ENCODE assay signal across 22 cellular contexts in genomic region chr13:107441279-107441678, GRCh38.
DNase-seq lines count a peak whose midpoint lies in the region; ATAC-seq and TF ChIP-seq lines count a peak whose summit lies in the region.
"Had no signal": no experiment of that assay in that cellular context is flagged by ENCODE, and none has a peak within 500 bp of the region (broad histone marks: within the 10 kb centered on the region; RNA-seq: fewer than 3 reads in every experiment).

No MANE protein-coding gene starts in this region.

- H3K4me2 ChIP-seq in OCI-LY7 (ENCODE audit: low read length) = no peak overlapping the region

- no peaks in the 10 kb centered on the region for H3K4me1 ChIP-seq in OCI-LY7 (ENCODE audit: insufficient read depth, low read length, poor library complexity, severe bottlenecking)
- no peaks in the 10 kb centered on the region for H3K4me1 ChIP-seq in ovary (ENCODE audit: insufficient read depth)
- H3K4me1 ChIP-seq: body of pancreas, esophagus squamous epithelium, left lung, upper lobe of left lung had no signal

- H3K9me2 ChIP-seq in OCI-LY7 (ENCODE audit: insufficient read depth, low read length) = no peaks in the 10 kb centered on the region

- no peaks in the 10 kb centered on the region for H3K27me3 ChIP-seq in ovary
- H3K27me3 ChIP-seq: body of pancreas, dorsolateral prefrontal cortex, esophagus squamous epithelium, left lung, upper lobe of left lung had no signal

- H3K27me3 Mint-ChIP-seq in natural killer cell (ENCODE audit: low read depth in 2 of 2) = no peaks in the 10 kb centered on the region
- H3K27me3 Mint-ChIP-seq: activated CD4-positive, alpha-beta T cell treated with anti-CD3 and anti-CD28 coated beads for 36 hours; CD4-positive, alpha-beta memory T cell had no signal

- WGBS in ovary, 3 donors = 76 to 83% (median 80%) methylated on average over 3 of the region's 3 CpGs

- TF ChIP-seq POLR2A in ovary (IDR thresholded peaks at IDR 0.05) = no peak

- no peak overlapping the region for H3K4me3 Mint-ChIP-seq in natural killer cell
- H3K4me3 Mint-ChIP-seq: activated CD4-positive, alpha-beta T cell treated with anti-CD3 and anti-CD28 coated beads for 36 hours; CD4-positive, alpha-beta memory T cell; stimulated activated effector memory CD8-positive, alpha-beta T cell treated with anti-CD3 and anti-CD28 coated beads, Interleukin-12 subunit alpha, Interleukin-12 subunit beta, amount 100 ng/mL, for 72 hours had no signal

- H3K36me3 Mint-ChIP-seq in natural killer cell = no peaks in the 10 kb centered on the region
- H3K36me3 Mint-ChIP-seq: CD4-positive, alpha-beta memory T cell; stimulated activated effector memory CD8-positive, alpha-beta T cell treated with anti-CD3 and anti-CD28 coated beads, Interleukin-12 subunit alpha, Interleukin-12 subunit beta, amount 100 ng/mL, for 72 hours had no signal

- no peaks in the 10 kb centered on the region for H3K9me3 ChIP-seq in OCI-LY7 (ENCODE audit: low read length)
- H3K9me3 ChIP-seq in ovary = no peaks in the 10 kb centered on the region
- H3K9me3 ChIP-seq: body of pancreas, esophagus squamous epithelium, left lung, upper lobe of left lung had no signal

- H3K4me3 ChIP-seq in astrocyte of the cerebellum (ENCODE audit: low read depth, low read length) (no peak overlapping the region), OCI-LY7 (ENCODE audit: low read depth, low read length, poor library complexity, severe bottlenecking) (no peak overlapping the region), ovary (no peak overlapping the region)
- H3K4me3 ChIP-seq: body of pancreas, dorsolateral prefrontal cortex, esophagus squamous epithelium, left lung, upper lobe of left lung had no signal

- no peak overlapping the region for H3K27ac Mint-ChIP-seq in natural killer cell
- H3K27ac Mint-ChIP-seq: activated CD4-positive, alpha-beta T cell treated with anti-CD3 and anti-CD28 coated beads for 36 hours; CD4-positive, alpha-beta memory T cell; stimulated activated effector memory CD8-positive, alpha-beta T cell treated with anti-CD3 and anti-CD28 coated beads, Interleukin-12 subunit alpha, Interleukin-12 subunit beta, amount 100 ng/mL, for 72 hours had no signal

- ATAC-seq in natural killer cell = no peak
- ATAC-seq: activated CD4-positive, alpha-beta T cell treated with anti-CD3 and anti-CD28 coated beads for 36 hours; body of pancreas; left lung; stimulated activated effector memory CD8-positive, alpha-beta T cell treated with anti-CD3 and anti-CD28 coated beads, Interleukin-12 subunit alpha, Interleukin-12 subunit beta, amount 100 ng/mL, for 72 hours had no signal

- H3K36me3 ChIP-seq in OCI-LY7 (ENCODE audit: insufficient read depth, low read length) = no peaks in the 10 kb centered on the region
- H3K36me3 ChIP-seq in ovary = no peaks in the 10 kb centered on the region
- H3K36me3 ChIP-seq: esophagus squamous epithelium, left lung, upper lobe of left lung had no signal

- H4K20me1 ChIP-seq in OCI-LY7 (ENCODE audit: insufficient read depth, low read length) = no peaks in the 10 kb centered on the region

- BruUV-seq in OCI-LY7 (replicated peaks; lab: Mats Ljungman, UMichigan) = no TSS peak

- in situ Hi-C loops in astrocyte of the cerebellum (cut with HindIII; ENCODE audit: low sequenced_read_pairs) = no loop called here

- H3K79me2 ChIP-seq in OCI-LY7 (ENCODE audit: insufficient read depth, low read depth, low read length) = no peaks in the 10 kb centered on the region

- peak; percentile 38 for DNase-seq in A172 (ENCODE audit: low spot score)
- DNase-seq in HT1080 (ENCODE audit: low read depth) = peak; percentile 91
- DNase-seq in astrocyte of the cerebellum (ENCODE audit: low read depth) = peak; percentile 36
- DNase-seq in glomerular visceral epithelial cell (ENCODE audit: extremely low spot score) = peak; percentile 68
- DNase-seq in OCI-LY7 (ENCODE audit: low spot score) = no peak
- no peak for DNase-seq in ovary
- no peak for DNase-seq in natural killer cell
- DNase-seq in stimulated activated CD4-positive, alpha-beta T cell treated with anti-CD3 and anti-CD28 coated beads, Interleukin-1b, Interleukin-23, amount 100 ng/mL, for 48 hours = no peak
- DNase-seq: 8988T; activated CD4-positive, alpha-beta T cell treated with anti-CD3 and anti-CD28 coated beads for 36 hours; activated naive CD4-positive, alpha-beta T cell treated with Interleukin-2 at 50 U/mL for 16 hours; body of pancreas; CD4-positive, alpha-beta memory T cell; dorsolateral prefrontal cortex; esophagus squamous epithelium; left lung; NCI-H1436; posterior cingulate gyrus; SIG-M5; small intestine; upper lobe of left lung had no signal

- POLR2A ChIA-PET in OCI-LY7 (lab: Charles Lee) = no interaction called here

- TF ChIP-seq CTCF in astrocyte of the cerebellum (IDR thresholded peaks at IDR 0.05; ENCODE audit: low read depth, low read length, missing control alignments) (no peak), OCI-LY7 (conservative IDR thresholded peaks at IDR 0.05; ENCODE audit: low read length) (no peak), ovary (IDR thresholded peaks at IDR 0.05) (no peak), natural killer cell (IDR thresholded peaks at IDR 0.05) (no peak)

- H3K9me3 Mint-ChIP-seq in natural killer cell = peaks cover 4 to 14% of the 10 kb centered on the region in 2 donors

- CTCF ChIA-PET in OCI-LY7 (lab: Charles Lee; ENCODE audit: unreplicated experiment) = no interaction called here

- H3K4me1 Mint-ChIP-seq in natural killer cell = no peaks in the 10 kb centered on the region
- H3K4me1 Mint-ChIP-seq: activated CD4-positive, alpha-beta T cell treated with anti-CD3 and anti-CD28 coated beads for 36 hours; CD4-positive, alpha-beta memory T cell; stimulated activated effector memory CD8-positive, alpha-beta T cell treated with anti-CD3 and anti-CD28 coated beads, Interleukin-12 subunit alpha, Interleukin-12 subunit beta, amount 100 ng/mL, for 72 hours had no signal

- intact Hi-C loops in OCI-LY7 (cut with micrococcal nuclease; ENCODE audit: unreplicated experiment) = no loop called here
- intact Hi-C loops in ovary (cut with DNase I) = no loop called here
- intact Hi-C loops in natural killer cell (cut with micrococcal nuclease) = no loop called here

- H2AFZ ChIP-seq in OCI-LY7 (ENCODE audit: low read length) = no peak overlapping the region

- TF ChIP-seq EP300 in ovary (IDR thresholded peaks at IDR 0.05) = no peak

- H3K27ac ChIP-seq in OCI-LY7 (ENCODE audit: low read depth, low read length, poor library complexity, severe bottlenecking) (no peak overlapping the region), ovary (no peak overlapping the region)
- H3K27ac ChIP-seq: body of pancreas, dorsolateral prefrontal cortex, esophagus squamous epithelium, left lung, upper lobe of left lung had no signal

Comparison
In these comparisons a context has a peak if more than half of its experiments do, and no peak if none do; other contexts are left out.
1. DNase-seq: peak in A172 (single experiment), HT1080 (single experiment), astrocyte of the cerebellum (single experiment) and glomerular visceral epithelial cell (single experiment); none in OCI-LY7 (single experiment), ovary (0 of 5), natural killer cell (single experiment) and stimulated activated CD4-positive, alpha-beta T cell treated with anti-CD3 and anti-CD28 coated beads, Interleukin-1b, Interleukin-23, amount 100 ng/mL, for 48 hours (single experiment).